ENCODE assay signal across 8 cellular contexts in the genomic region with DNA sequence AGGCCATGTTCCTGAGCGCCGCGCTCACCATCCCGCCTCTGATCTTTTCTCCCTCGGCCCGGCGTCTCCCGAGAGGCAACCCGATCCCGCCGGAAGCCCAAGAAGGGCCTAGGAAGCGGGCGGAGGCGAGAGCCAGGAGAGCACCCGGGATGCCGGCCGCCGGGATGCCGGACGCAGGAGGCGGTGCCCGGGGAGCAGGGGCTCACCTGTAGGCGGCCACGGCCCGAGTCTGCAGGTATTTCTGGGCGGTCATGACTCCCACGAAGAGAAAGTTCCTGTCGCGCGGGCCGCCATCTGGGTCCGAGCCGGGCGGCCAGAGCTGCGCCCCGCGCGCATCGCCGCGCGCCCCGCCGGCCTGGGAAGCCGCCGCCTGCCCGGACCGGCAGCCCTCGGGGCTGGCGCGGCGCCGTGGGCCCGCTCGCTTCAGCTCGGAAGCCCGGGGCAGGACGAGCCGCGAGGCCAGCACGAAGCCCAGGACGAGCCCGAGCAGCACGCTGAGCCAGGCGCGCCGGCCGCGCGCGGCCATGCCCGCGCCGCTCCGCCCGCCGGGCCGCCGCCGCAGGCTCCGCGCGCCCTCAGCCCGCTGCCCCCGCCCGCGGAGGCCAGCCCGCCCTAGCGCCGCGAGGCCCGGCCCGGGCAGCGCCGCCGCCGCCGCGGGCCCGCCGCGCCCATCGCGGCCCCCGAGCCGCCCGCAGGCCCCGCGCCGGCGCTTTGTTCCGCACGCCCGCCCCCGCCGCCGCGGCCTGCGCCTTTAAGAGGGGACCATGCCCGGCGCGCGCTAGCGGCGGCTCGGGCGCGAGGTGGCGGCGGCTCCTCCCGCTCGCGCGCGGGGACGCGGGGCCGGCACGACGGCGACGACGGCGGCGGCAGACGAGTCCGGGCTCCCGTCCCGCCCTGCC. TPM values are rescaled to one million over a fixed set of nuclear protein-coding genes. Genes with fewer than 3 reads are reported as not detected.
DNase-seq lines count a peak whose midpoint lies in the region; ATAC-seq and TF ChIP-seq lines count a peak whose summit lies in the region.

No MANE protein-coding gene starts in this region.

- intact Hi-C loops in A673 (cut with micrococcal nuclease; ENCODE audit: unreplicated experiment) = loop anchor here (5.0 to 10.0 kb wide), 3 partner anchors 74 to 616 kb away; a partner anchor contains a TSS

- CTCF ChIA-PET in A673 (lab: Charles Lee) = no interaction called here

- peak overlapping the region; percentile 81 for H3K27ac ChIP-seq in A673 (ENCODE audit: low read depth, low read length, poor library complexity, severe bottlenecking)
- H3K27ac ChIP-seq in adipose tissue (ENCODE audit: low read depth, low read length) = peak overlapping the region; percentile 82

- H3K36me3 ChIP-seq in A673 (ENCODE audit: insufficient read depth, low read length, poor library complexity, severe bottlenecking) = no peaks in the 10 kb centered on the region

- H3K4me3 ChIP-seq in A673 (ENCODE audit: low read depth, low read length, poor library complexity, severe bottlenecking) (peak overlapping the region; percentile 85), skeletal muscle cell (ENCODE audit: low read depth, low read length) (peak overlapping the region; percentile 79)

- DNase-seq in A673 (ENCODE audit: low spot score) (peak; percentile 47), NCI-H748 treated with DMSO at 0.1 percent for 48 hours (lab: John Stamatoyannopoulos, UW) (peak; percentile 5), hepatic stellate cell (ENCODE audit: low spot score) (peak; percentile 33), skeletal muscle cell (ENCODE audit: low read depth) (no peak), globus pallidus (ENCODE audit: low spot score) (no peak)

- BruUV-seq in A673 (replicated peaks; lab: Mats Ljungman, UMichigan) = no TSS peak

- no peak for TF ChIP-seq CTCF in A673 (conservative IDR thresholded peaks at IDR 0.05; ENCODE audit: low read depth, low read length)

- ATAC-seq in GM18502 (IDR thresholded peaks at IDR 0.05; ENCODE audit: poor library complexity, unreplicated experiment) (peak; percentile 36), HG02943 (IDR thresholded peaks at IDR 0.05; ENCODE audit: low read depth, unreplicated experiment) (peak; percentile 27)

- no peaks in the 10 kb centered on the region for H3K27me3 ChIP-seq in A673 (replicated peaks; ENCODE audit: insufficient read depth, low read depth, low read length, poor library complexity)

- WGBS in adipose tissue, 3 donors = 0 to 1% (median 1%) methylated on average over 40 to 136 of the region's 149 CpGs

- peaks cover 8% of the 10 kb centered on the region for H3K4me1 ChIP-seq in A673 (ENCODE audit: insufficient read depth, low read length, poor library complexity, severe bottlenecking)

- POLR2A ChIA-PET in A673 (lab: Charles Lee; ENCODE audit: low non-redundant PET) = no interaction called here

- H3K9me3 ChIP-seq in A673 (ENCODE audit: low read depth, low read length, poor library complexity, severe bottlenecking) = no peaks in the 10 kb centered on the region

RNA-seq across cellular contexts. Expression of a gene that starts 0.7 kb away (rescaled TPM):
- 47.0 and 48.3 TPM in 2 replicates for total RNA-seq in A673 (2021)
- polyA plus RNA-seq in adipose tissue = 10 to 100 TPM in 2 of 3 donors, 1 to 10 TPM in 1; 2.8 to 32.4 (median 21.3) TPM

RNA-seq across cellular contexts. Expression of a gene that starts 26.1 kb away (rescaled TPM):
- total RNA-seq in A673 (2021) = 40.1 and 40.6 TPM in 2 replicates
- 100 to 1,000 TPM in 2 of 3 donors, 10 to 100 TPM in 1; 56.0 to 109 (median 107) TPM for polyA plus RNA-seq in adipose tissue

RNA-seq across cellular contexts. Expression of a gene that starts 43.9 kb away (rescaled TPM):
- total RNA-seq in A673 (2021) = 192 and 206 TPM in 2 replicates
- polyA plus RNA-seq in adipose tissue = 10 to 100 TPM; 29.4 to 49.5 (median 36.8) TPM

Comparison
In these comparisons a context has a peak if more than half of its experiments do, and no peak if none do; other contexts are left out.
1. DNase-seq: peak in A673 (single experiment), NCI-H748 treated with DMSO at 0.1 percent for 48 hours (single experiment) and hepatic stellate cell (single experiment); none in skeletal muscle cell (single experiment) and globus pallidus (single experiment).